Comparison of ENCODE assay signal across 20 cellular contexts in genomic region chr19:47674548-47674947, GRCh38. TPM values are rescaled to one million over a fixed set of nuclear protein-coding genes. Genes with fewer than 3 reads are reported as not detected.
DNase-seq lines count a peak whose midpoint lies in the region; ATAC-seq and TF ChIP-seq lines count a peak whose summit lies in the region.
"Had no signal": no experiment of that assay in that cellular context is flagged by ENCODE, and none has a peak within 500 bp of the region (broad histone marks: within the 10 kb centered on the region; RNA-seq: fewer than 3 reads in every experiment).

No MANE protein-coding gene starts in this region.

- H3K79me1 ChIP-seq in neuronal stem cell (ENCODE audit: low read depth, low read length): peaks cover 9% of the 10 kb centered on the region

- no peak overlapping the region for H3K14ac ChIP-seq in neuronal stem cell (ENCODE audit: low read length)

- ATAC-seq in activated naive CD8-positive, alpha-beta T cell treated with anti-CD3 and anti-CD28 coated beads, Interleukin-2, amount 50 U/mL, for 24 hours: no peak
- ATAC-seq in T-helper 17 cell: no peak
- no peak for ATAC-seq in HG02642 (IDR thresholded peaks at IDR 0.05; ENCODE audit: poor library complexity, unreplicated experiment)
- no peak for ATAC-seq in body of pancreas

- no CpG with 5 or more reads among the region's 5 CpGs for WGBS in neuronal stem cell (ENCODE audit: extremely low coverage in 2 of 2, insufficient read length in 2 of 2, insufficient replicate concordance in 1 of 2), 2 donors
- WGBS in body of pancreas, 2 donors: 81 to 94% methylated on average over 4 to 5 of the region's 5 CpGs

- no peak for DNase-seq in activated naive CD8-positive, alpha-beta T cell treated with anti-CD3 and anti-CD28 coated beads, Interleukin-2, amount 50 U/mL, for 24 hours
- DNase-seq in activated naive CD8-positive, alpha-beta T cell treated with anti-CD3 and anti-CD28 coated beads for 36 hours: no peak
- DNase-seq in T-helper 17 cell (no peak), neuronal stem cell (ENCODE audit: low spot score) (no peak), body of pancreas (no peak), NCI-H748 treated with DMSO at 0.1 percent for 48 hours (lab: John Stamatoyannopoulos, UW) (no peak), middle frontal gyrus (ENCODE audit: extremely low spot score, low spot score) (no peak)
- DNase-seq: 8988T; NCI-H1092; NCI-H1417 treated with DMSO at 0.1 percent for 48 hours; NCI-H1694 treated with DMSO at 0.1 percent for 48 hours; NCI-H2171 treated with DMSO at 0.1 percent for 48 hours; NCI-H524 treated with DMSO at 0.1 percent for 48 hours; NCI-H82; NK-92 treated with Interleukin-12 subunit alpha and Interleukin-12 subunit beta, amount 100 ng/mL, for 24 hours; RPMI8226; SHP77 had no signal

- H3K9me3 Mint-ChIP-seq in activated naive CD8-positive, alpha-beta T cell treated with anti-CD3 and anti-CD28 coated beads, Interleukin-2, amount 50 U/mL, for 24 hours: no peaks in the 10 kb centered on the region
- no peaks in the 10 kb centered on the region for H3K9me3 Mint-ChIP-seq in activated naive CD8-positive, alpha-beta T cell treated with anti-CD3 and anti-CD28 coated beads for 36 hours
- H3K9me3 Mint-ChIP-seq: IgD-negative memory B cell had no signal

- TF ChIP-seq POLR2A in body of pancreas (IDR thresholded peaks at IDR 0.05): no peak

- H3K27me3 ChIP-seq in neuronal stem cell (ENCODE audit: control insufficient read depth in 3 of 3, insufficient read depth in 3 of 3, low read depth in 1 of 3, low read length in 3 of 3) (no peaks in the 10 kb centered on the region), body of pancreas (no peaks in the 10 kb centered on the region)

- H4K91ac ChIP-seq in neuronal stem cell (ENCODE audit: low read depth, low read length, poor library complexity): no peak overlapping the region

- H3K27me3 Mint-ChIP-seq in activated naive CD8-positive, alpha-beta T cell treated with anti-CD3 and anti-CD28 coated beads, Interleukin-2, amount 50 U/mL, for 24 hours: no peaks in the 10 kb centered on the region
- no peaks in the 10 kb centered on the region for H3K27me3 Mint-ChIP-seq in activated naive CD8-positive, alpha-beta T cell treated with anti-CD3 and anti-CD28 coated beads for 36 hours
- H3K27me3 Mint-ChIP-seq in T-helper 17 cell: no peaks in the 10 kb centered on the region
- H3K27me3 Mint-ChIP-seq: IgD-negative memory B cell had no signal

- H3K9me3 ChIP-seq in T-helper 17 cell (ENCODE audit: control insufficient read depth, low read length, poor library complexity, severe bottlenecking) (no peaks in the 10 kb centered on the region), neuronal stem cell (replicated peaks in 1 of 2; ENCODE audit: control insufficient read depth in 2 of 2, insufficient read depth in 1 of 2, low read depth in 1 of 2, low read length in 2 of 2) (no peaks in the 10 kb centered on the region), body of pancreas (no peaks in the 10 kb centered on the region)

- no peak overlapping the region for H2AFZ ChIP-seq in neuronal stem cell (ENCODE audit: low read length)

- TF ChIP-seq CTCF in body of pancreas (IDR thresholded peaks at IDR 0.05): no peak

- H3K4ac ChIP-seq in neuronal stem cell (ENCODE audit: low read length): no peak overlapping the region

- H2BK120ac ChIP-seq in neuronal stem cell (ENCODE audit: low read depth, low read length): no peak overlapping the region

- H3K4me3 ChIP-seq in neuronal stem cell (ENCODE audit: low read length in 2 of 2): no peak overlapping the region
- no peak overlapping the region for H3K4me3 ChIP-seq in body of pancreas

- peak overlapping the region; percentile 38 for H3K27ac Mint-ChIP-seq in activated naive CD8-positive, alpha-beta T cell treated with anti-CD3 and anti-CD28 coated beads, Interleukin-2, amount 50 U/mL, for 24 hours
- H3K27ac Mint-ChIP-seq in activated naive CD8-positive, alpha-beta T cell treated with anti-CD3 and anti-CD28 coated beads for 36 hours: no peak overlapping the region
- H3K27ac Mint-ChIP-seq in T-helper 17 cell: peak overlapping the region; percentile 72
- H3K27ac Mint-ChIP-seq: IgD-negative memory B cell had no signal

- no peak overlapping the region for H2BK5ac ChIP-seq in neuronal stem cell (ENCODE audit: low read length)

- no peak overlapping the region for H2BK15ac ChIP-seq in neuronal stem cell (ENCODE audit: low read length)

- H3K36me3 ChIP-seq in neuronal stem cell (replicated peaks in 1 of 2; ENCODE audit: control insufficient read depth in 2 of 2, insufficient read depth in 2 of 2, low read length in 2 of 2) (peaks cover 36 to 47% of the 10 kb centered on the region in 2 donors), body of pancreas (replicated peaks in 1 of 2; ENCODE audit: insufficient read depth in 1 of 2, low read depth in 2 of 2) (peaks cover 0 to 4% of the 10 kb centered on the region in 2 donors)

- H3K4me1 ChIP-seq in neuronal stem cell (ENCODE audit: control insufficient read depth in 2 of 2, insufficient read depth in 1 of 2, low read depth in 1 of 2, low read length in 2 of 2) (no peaks in the 10 kb centered on the region), body of pancreas (no peaks in the 10 kb centered on the region)

- intact Hi-C loops in body of pancreas (cut with DNase I): no loop called here

- H3K27ac ChIP-seq in neuronal stem cell (replicated peaks; ENCODE audit: low read length) (no peak overlapping the region), body of pancreas (no peak overlapping the region)

- H3K9ac ChIP-seq in neuronal stem cell (ENCODE audit: low read depth, low read length, poor library complexity): no peak overlapping the region

- peak overlapping the region; percentile 29 for H3K23ac ChIP-seq in neuronal stem cell (ENCODE audit: low read depth, low read length, poor library complexity)

- no peak overlapping the region for H3K4me3 Mint-ChIP-seq in activated naive CD8-positive, alpha-beta T cell treated with anti-CD3 and anti-CD28 coated beads, Interleukin-2, amount 50 U/mL, for 24 hours
- no peak overlapping the region for H3K4me3 Mint-ChIP-seq in activated naive CD8-positive, alpha-beta T cell treated with anti-CD3 and anti-CD28 coated beads for 36 hours
- no peak overlapping the region for H3K4me3 Mint-ChIP-seq in T-helper 17 cell
- H3K4me3 Mint-ChIP-seq: IgD-negative memory B cell had no signal

- H3K18ac ChIP-seq in neuronal stem cell (ENCODE audit: low read length): no peak overlapping the region

- no peak overlapping the region for H4K8ac ChIP-seq in neuronal stem cell (ENCODE audit: low read depth, low read length)

- no peak overlapping the region for H2BK12ac ChIP-seq in neuronal stem cell (ENCODE audit: low read length)

- no peak overlapping the region for H2AK5ac ChIP-seq in neuronal stem cell (ENCODE audit: low read depth, low read length)

- no peak overlapping the region for H3K4me2 ChIP-seq in neuronal stem cell (ENCODE audit: insufficient read depth, low read length, poor library complexity, severe bottlenecking)

- H3K4me1 Mint-ChIP-seq in activated naive CD8-positive, alpha-beta T cell treated with anti-CD3 and anti-CD28 coated beads, Interleukin-2, amount 50 U/mL, for 24 hours: no peaks in the 10 kb centered on the region
- H3K4me1 Mint-ChIP-seq in activated naive CD8-positive, alpha-beta T cell treated with anti-CD3 and anti-CD28 coated beads for 36 hours: no peaks in the 10 kb centered on the region
- peaks cover 13% of the 10 kb centered on the region for H3K4me1 Mint-ChIP-seq in T-helper 17 cell

- peaks cover 6% of the 10 kb centered on the region for H3K36me3 Mint-ChIP-seq in activated naive CD8-positive, alpha-beta T cell treated with anti-CD3 and anti-CD28 coated beads, Interleukin-2, amount 50 U/mL, for 24 hours (ENCODE audit: low read depth)
- H3K36me3 Mint-ChIP-seq in activated naive CD8-positive, alpha-beta T cell treated with anti-CD3 and anti-CD28 coated beads for 36 hours: peaks cover 5% of the 10 kb centered on the region
- H3K36me3 Mint-ChIP-seq in T-helper 17 cell (ENCODE audit: low read depth): peaks cover 13% of the 10 kb centered on the region

RNA-seq across cellular contexts. Expression of gene EHD2, which starts 38.7 kb away (rescaled TPM):
- total RNA-seq in activated naive CD8-positive, alpha-beta T cell treated with anti-CD3 and anti-CD28 coated beads for 36 hours: under 1 TPM; 0.44 to 0.68 TPM
- total RNA-seq in T-helper 17 cell (under 1 TPM in 1 of 2 donors, not detected in 1; 0.70 TPM), body of pancreas (10 to 100 TPM; 41.2 to 66.3 TPM)
- 2.5 TPM for polyA plus RNA-seq in neuronal stem cell (2013, experiment 1 of 2)
- 2.3 TPM for polyA plus RNA-seq in neuronal stem cell (2013, experiment 2 of 2)
- total RNA-seq: G401 had no signal
- polyA plus RNA-seq: IgD-negative memory B cell had no signal

Comparison
In these comparisons a context has a peak if more than half of its experiments do, and no peak if none do; other contexts are left out.
1. RNA of gene EHD2, which starts 38.7 kb away (total RNA-seq): 41.2 to 66.3 TPM in body of pancreas; 0.70 TPM in T-helper 17 cell and 0.44 to 0.68 TPM in activated naive CD8-positive, alpha-beta T cell treated with anti-CD3 and anti-CD28 coated beads for 36 hours; every median in the first group is over 10 times any median in the second.